In genomic region chr11:79119491-79120284, GRCh38 we compare ENCODE assay signal across 19 cellular contexts.
DNase-seq lines count a peak whose midpoint lies in the region; ATAC-seq and TF ChIP-seq lines count a peak whose summit lies in the region.
"Had no signal": no experiment of that assay in that cellular context is flagged by ENCODE, and none has a peak within 500 bp of the region (broad histone marks: within the 10 kb centered on the region; RNA-seq: fewer than 3 reads in every experiment).

No MANE protein-coding gene starts in this region.

- H3K27me3 ChIP-seq in neural progenitor cell, result no peaks in the 10 kb centered on the region
- no peaks in the 10 kb centered on the region for H3K27me3 ChIP-seq in Peyer's patch

- no peaks in the 10 kb centered on the region for H3K9me3 ChIP-seq in neural progenitor cell (ENCODE audit: low read depth)
- H3K9me3 ChIP-seq in Peyer's patch, result no peaks in the 10 kb centered on the region
- H3K9me3 ChIP-seq: HAP-1, prostate gland had no signal

- H3K9ac ChIP-seq in neural progenitor cell, result no peak overlapping the region

- H3K27ac ChIP-seq in neural progenitor cell (no peak overlapping the region), Peyer's patch (no peak overlapping the region)
- H3K27ac ChIP-seq: epithelial cell of prostate, prostate gland had no signal

- peaks cover 30% of the 10 kb centered on the region for H3K4me1 Mint-ChIP-seq in brain
- peaks cover 37% of the 10 kb centered on the region for H3K4me1 Mint-ChIP-seq in neural progenitor cell
- H3K4me1 Mint-ChIP-seq: activated CD4-positive, alpha-beta T cell treated with anti-CD3 and anti-CD28 coated beads, Interleukin-2, amount 10 ng/mL, durations not matched to agents 7 days and 5 days; memory B cell; stimulated activated memory B cell treated with anti-CD40 and anti-IgM and Interleukin-4, amounts not matched to agents 10 μg/mL and 1 μg/mL and 100 μg/mL, for 72 hours; T-cell had no signal

- H3K79me2 ChIP-seq in neural progenitor cell (ENCODE audit: low read depth), result no peaks in the 10 kb centered on the region

- H3K4me1 ChIP-seq in neural progenitor cell, result peaks cover 26% of the 10 kb centered on the region
- no peaks in the 10 kb centered on the region for H3K4me1 ChIP-seq in Peyer's patch
- H3K4me1 ChIP-seq: HAP-1, prostate gland had no signal

- H3K36me3 Mint-ChIP-seq in brain, result peaks cover 10% of the 10 kb centered on the region
- H3K36me3 Mint-ChIP-seq in neural progenitor cell, result peaks cover 4% of the 10 kb centered on the region
- H3K36me3 Mint-ChIP-seq: memory B cell; stimulated activated memory B cell treated with anti-CD40 and anti-IgM and Interleukin-4, amounts not matched to agents 10 μg/mL and 1 μg/mL and 100 μg/mL, for 72 hours; T-cell had no signal

- peaks cover 24% of the 10 kb centered on the region for H3F3A ChIP-seq in neural progenitor cell (ENCODE audit: low read depth)

- no peaks in the 10 kb centered on the region for H4K20me1 ChIP-seq in neural progenitor cell (ENCODE audit: low read depth)

- TF ChIP-seq CTCF in brain (conservative IDR thresholded peaks at IDR 0.05) (no peak), neural progenitor cell (IDR thresholded peaks at IDR 0.05) (no peak), Peyer's patch (IDR thresholded peaks at IDR 0.05) (no peak)

- no peak overlapping the region for H3K4me3 ChIP-seq in neural progenitor cell
- no peak overlapping the region for H3K4me3 ChIP-seq in Peyer's patch
- H3K4me3 ChIP-seq: HAP-1, prostate gland had no signal

- H3K4me2 ChIP-seq in neural progenitor cell, result peak overlapping the region; percentile 46

- H3K4me3 Mint-ChIP-seq in brain (no peak overlapping the region), neural progenitor cell (no peak overlapping the region)
- H3K4me3 Mint-ChIP-seq: activated CD4-positive, alpha-beta T cell treated with anti-CD3 and anti-CD28 coated beads, Interleukin-2, amount 10 ng/mL, durations not matched to agents 7 days and 5 days; memory B cell; stimulated activated memory B cell treated with anti-CD40 and anti-IgM and Interleukin-4, amounts not matched to agents 10 μg/mL and 1 μg/mL and 100 μg/mL, for 72 hours; T-cell had no signal

- H3K27me3 Mint-ChIP-seq in brain, result peaks cover 27% of the 10 kb centered on the region
- H3K27me3 Mint-ChIP-seq in neural progenitor cell (ENCODE audit: insufficient read depth, low read depth), result peaks cover 3% of the 10 kb centered on the region
- H3K27me3 Mint-ChIP-seq: activated CD4-positive, alpha-beta T cell treated with anti-CD3 and anti-CD28 coated beads, Interleukin-2, amount 10 ng/mL, durations not matched to agents 7 days and 5 days; stimulated activated memory B cell treated with anti-CD40 and anti-IgM and Interleukin-4, amounts not matched to agents 10 μg/mL and 1 μg/mL and 100 μg/mL, for 72 hours had no signal

- H3K9me3 Mint-ChIP-seq in brain (peaks cover 0 to 20% (median 9%) of the 10 kb centered on the region in 5 experiments), neural progenitor cell (peaks cover 11% of the 10 kb centered on the region)
- H3K9me3 Mint-ChIP-seq: activated CD4-positive, alpha-beta T cell treated with anti-CD3 and anti-CD28 coated beads, Interleukin-2, amount 10 ng/mL, durations not matched to agents 7 days and 5 days had no signal

- H3K36me3 ChIP-seq in neural progenitor cell (no peaks in the 10 kb centered on the region), Peyer's patch (no peaks in the 10 kb centered on the region)
- H3K36me3 ChIP-seq: HAP-1, prostate gland had no signal

- TF ChIP-seq POLR2A in Peyer's patch (IDR thresholded peaks at IDR 0.05), result no peak

- ATAC-seq in GM19463 (IDR thresholded peaks at IDR 0.05; ENCODE audit: unreplicated experiment), result no peak
- no peak for ATAC-seq in HG03378 (IDR thresholded peaks at IDR 0.05; ENCODE audit: unreplicated experiment)
- ATAC-seq: stimulated activated memory B cell treated with anti-CD40 and anti-IgM and Interleukin-4, amounts not matched to agents 10 μg/mL and 1 μg/mL and 100 μg/mL, for 72 hours; T-cell had no signal

- H3K27ac Mint-ChIP-seq in brain (peak overlapping the region; percentile 26 to 91 (median 36)), neural progenitor cell (peak overlapping the region; percentile 78)
- H3K27ac Mint-ChIP-seq: activated CD4-positive, alpha-beta T cell treated with anti-CD3 and anti-CD28 coated beads, Interleukin-2, amount 10 ng/mL, durations not matched to agents 7 days and 5 days; memory B cell; stimulated activated memory B cell treated with anti-CD40 and anti-IgM and Interleukin-4, amounts not matched to agents 10 μg/mL and 1 μg/mL and 100 μg/mL, for 72 hours; T-cell had no signal

- H2AFZ ChIP-seq in neural progenitor cell (replicated peaks), result no peak overlapping the region

- DNase-seq in D341Med (ENCODE audit: low spot score) (peak; percentile 45), NCI-H2171 (lab: John Stamatoyannopoulos, UW) (peak; percentile 95), neural progenitor cell (ENCODE audit: low spot score) (peak; percentile 81), Peyer's patch (no peak), ecto neural progenitor cell (ENCODE audit: low spot score) (no peak)
- DNase-seq: activated CD4-positive, alpha-beta T cell treated with anti-CD3 and anti-CD28 coated beads, Interleukin-2, amount 10 ng/mL, durations not matched to agents 7 days and 5 days; activated effector memory CD4-positive, alpha-beta T cell treated with Interleukin-2 at 50 U/mL for 16 hours; AML-193; central memory CD4-positive, alpha-beta T cell; stimulated activated CD4-positive, alpha-beta T cell treated with anti-CD3 and anti-CD28 coated beads, Interleukin-2, amount 100 ng/mL, for 24 hours; T-cell had no signal

Comparison
In these comparisons a context has a peak if more than half of its experiments do, and no peak if none do; other contexts are left out.
1. DNase-seq: peak in D341Med (single experiment), NCI-H2171 (single experiment) and neural progenitor cell (single experiment); none in Peyer's patch (0 of 3) and ecto neural progenitor cell (single experiment).